Comparison of ENCODE assay signal across 15 cellular contexts in genomic region chr18:56933472-56933871, GRCh38.
DNase-seq lines count a peak whose midpoint lies in the region; ATAC-seq and TF ChIP-seq lines count a peak whose summit lies in the region.
"Had no signal": no experiment of that assay in that cellular context is flagged by ENCODE, and none has a peak within 500 bp of the region (broad histone marks: within the 10 kb centered on the region; RNA-seq: fewer than 3 reads in every experiment).

No MANE protein-coding gene starts in this region.

- H3K4me3 Mint-ChIP-seq in MCF 10A (ENCODE audit: unreplicated experiment), result no peak overlapping the region
- no peak overlapping the region for H3K4me3 Mint-ChIP-seq in T-helper 17 cell
- H3K4me3 Mint-ChIP-seq: CD4-positive, alpha-beta memory T cell had no signal

- dilution Hi-C loops in mammary epithelial cell (cut with HindIII; ENCODE audit: low sequenced_read_pairs), result no loop called here

- no peak overlapping the region for H2AFZ ChIP-seq in mammary epithelial cell (ENCODE audit: low read depth, low read length)

- no peaks in the 10 kb centered on the region for H3K36me3 Mint-ChIP-seq in MCF 10A (ENCODE audit: insufficient read depth, unreplicated experiment)
- peaks cover 8% of the 10 kb centered on the region for H3K36me3 Mint-ChIP-seq in T-helper 17 cell (ENCODE audit: low read depth)

- no peaks in the 10 kb centered on the region for H3K9me3 Mint-ChIP-seq in MCF 10A (ENCODE audit: unreplicated experiment)
- H3K9me3 Mint-ChIP-seq: CD4-positive, alpha-beta memory T cell had no signal

- no peaks in the 10 kb centered on the region for H3K4me1 ChIP-seq in mammary epithelial cell (ENCODE audit: insufficient read depth, low read length)
- H3K4me1 ChIP-seq in prostate gland (replicated peaks), result no peaks in the 10 kb centered on the region
- H3K4me1 ChIP-seq: BLaER1 treated with 17β-estradiol and CSF1 and Interleukin-3, amounts not matched to agents 10 nM and 100 nM had no signal

- H3K9ac ChIP-seq in mammary epithelial cell (ENCODE audit: insufficient read depth, low read length), result no peak overlapping the region
- H3K9ac ChIP-seq: BLaER1 treated with 17β-estradiol and CSF1 and Interleukin-3, amounts not matched to agents 10 nM and 100 nM had no signal

- in situ Hi-C loops in mammary epithelial cell (cut with MboI; ENCODE audit: low sequenced_read_pairs in 2 of 2), result no loop called here

- BruUV-seq in mammary epithelial cell (replicated peaks; lab: Mats Ljungman, UMichigan) (no TSS peak), MCF 10A (replicated peaks; lab: Mats Ljungman, UMichigan) (no TSS peak)

- no peak overlapping the region for H3K4me2 ChIP-seq in mammary epithelial cell (ENCODE audit: insufficient read depth, low read depth, low read length)
- H3K4me2 ChIP-seq: BLaER1 treated with 17β-estradiol and CSF1 and Interleukin-3, amounts not matched to agents 10 nM and 100 nM had no signal

- no peaks in the 10 kb centered on the region for H3K9me3 ChIP-seq in mammary epithelial cell (replicated peaks; ENCODE audit: insufficient read depth, low read length)
- no peaks in the 10 kb centered on the region for H3K9me3 ChIP-seq in T-helper 17 cell (ENCODE audit: control insufficient read depth, low read length, poor library complexity, severe bottlenecking)
- H3K9me3 ChIP-seq in prostate gland, result no peaks in the 10 kb centered on the region
- H3K9me3 ChIP-seq: BLaER1 treated with 17β-estradiol and CSF1 and Interleukin-3, amounts not matched to agents 10 nM and 100 nM had no signal

- H3K4me1 Mint-ChIP-seq in MCF 10A (ENCODE audit: insufficient read depth, unreplicated experiment) (no peaks in the 10 kb centered on the region), T-helper 17 cell (peaks cover 7% of the 10 kb centered on the region)
- H3K4me1 Mint-ChIP-seq: CD4-positive, alpha-beta memory T cell had no signal

- no peak overlapping the region for H3K4me3 ChIP-seq in mammary epithelial cell (replicated peaks in 1 of 3; ENCODE audit: insufficient read depth in 1 of 3, low read depth in 2 of 3, low read length in 3 of 3)
- H3K4me3 ChIP-seq in prostate gland, result no peak overlapping the region
- H3K4me3 ChIP-seq: BLaER1 treated with 17β-estradiol and CSF1 and Interleukin-3, amounts not matched to agents 10 nM and 100 nM had no signal

- TF ChIP-seq CTCF in mammary epithelial cell (conservative IDR thresholded peaks at IDR 0.05 in 1 of 2, IDR thresholded peaks at IDR 0.05 in 1 of 2; ENCODE audit: extremely low read depth in 1 of 2, insufficient read depth in 1 of 2, low read depth in 1 of 2, low read length in 2 of 2) (no peak), MCF 10A (IDR thresholded peaks at IDR 0.05; ENCODE audit: unreplicated experiment) (no peak), prostate gland (IDR thresholded peaks at IDR 0.05) (no peak)

- WGBS in mammary epithelial cell (ENCODE audit: low coverage, missing lambda C conversion rate), result 79% methylated on average over 2 of the region's 2 CpGs
- 76% methylated on average over 2 of the region's 2 CpGs for WGBS in prostate gland

- DNase-seq in mammary epithelial cell (peak; percentile 10), MCF 10A (ENCODE audit: unreplicated experiment) (no peak), T-helper 17 cell (no peak), kidney tubule cell (ENCODE audit: low spot score) (peak; percentile 42), prostate gland (ENCODE audit: low spot score) (no peak), posterior vena cava (ENCODE audit: low spot score) (no peak)
- DNase-seq: ACHN; CD4-positive, alpha-beta memory T cell; DMS79 treated with DMSO at 0.1 percent for 48 hours; EL; HCEC 1CT had no signal

- POLR2A ChIA-PET in MCF 10A (lab: Yijun Ruan, JAX), result no interaction called here

- H3K36me3 ChIP-seq in mammary epithelial cell (ENCODE audit: insufficient read depth, low read length) (no peaks in the 10 kb centered on the region), prostate gland (no peaks in the 10 kb centered on the region)

- no peaks in the 10 kb centered on the region for H3K79me2 ChIP-seq in mammary epithelial cell (ENCODE audit: insufficient read depth, low read length)

- ATAC-seq in T-helper 17 cell (no peak), GM19467 (IDR thresholded peaks at IDR 0.05; ENCODE audit: unreplicated experiment) (no peak), HG02571 (IDR thresholded peaks at IDR 0.05; ENCODE audit: unreplicated experiment) (no peak)

- no peak for TF ChIP-seq POLR2A in prostate gland (IDR thresholded peaks at IDR 0.05)

- H4K20me1 ChIP-seq in mammary epithelial cell (ENCODE audit: insufficient read depth, low read length), result no peaks in the 10 kb centered on the region
- H4K20me1 ChIP-seq: BLaER1 treated with 17β-estradiol and CSF1 and Interleukin-3, amounts not matched to agents 10 nM and 100 nM had no signal

- intact Hi-C loops in mammary epithelial cell (cut with micrococcal nuclease) (no loop called here), MCF 10A (cut with micrococcal nuclease) (no loop called here), prostate gland (cut with DNase I) (no loop called here), posterior vena cava (cut with DNase I) (no loop called here)

- no peak overlapping the region for H3K27ac Mint-ChIP-seq in MCF 10A (ENCODE audit: low read depth, unreplicated experiment)
- H3K27ac Mint-ChIP-seq in T-helper 17 cell, result peak overlapping the region; percentile 60

- H3K27me3 Mint-ChIP-seq in MCF 10A (ENCODE audit: insufficient read depth, unreplicated experiment) (no peaks in the 10 kb centered on the region), T-helper 17 cell (no peaks in the 10 kb centered on the region)
- H3K27me3 Mint-ChIP-seq: CD4-positive, alpha-beta memory T cell had no signal

- CTCF ChIA-PET in mammary epithelial cell (lab: Charles Lee; ENCODE audit: low non-redundant PET) (no interaction called here), MCF 10A (lab: Yijun Ruan, JAX) (interaction anchor here (0.5 kb wide), 1 partner anchor 199 kb away, joined by 3 read pairs; no protein-coding TSS in a partner anchor)

- H3K27ac ChIP-seq in mammary epithelial cell (ENCODE audit: insufficient read depth, low read depth, low read length) (no peak overlapping the region), prostate gland (no peak overlapping the region)
- H3K27ac ChIP-seq: BLaER1 treated with 17β-estradiol and CSF1 and Interleukin-3, amounts not matched to agents 10 nM and 100 nM; HL-60 had no signal

- no peaks in the 10 kb centered on the region for H3K27me3 ChIP-seq in mammary epithelial cell (ENCODE audit: insufficient read depth, low read length)
- H3K27me3 ChIP-seq in prostate gland (replicated peaks; ENCODE audit: insufficient read depth), result no peaks in the 10 kb centered on the region
- H3K27me3 ChIP-seq: BLaER1 treated with 17β-estradiol and CSF1 and Interleukin-3, amounts not matched to agents 10 nM and 100 nM had no signal

Comparison
In these comparisons a context has a peak if more than half of its experiments do, and no peak if none do; other contexts are left out.
1. DNase-seq: peak in mammary epithelial cell (single experiment) and kidney tubule cell (single experiment); none in MCF 10A (single experiment), T-helper 17 cell (0 of 3), prostate gland (single experiment) and posterior vena cava (single experiment).